ENCODE assay signal across 8 cellular contexts in the genomic region with DNA sequence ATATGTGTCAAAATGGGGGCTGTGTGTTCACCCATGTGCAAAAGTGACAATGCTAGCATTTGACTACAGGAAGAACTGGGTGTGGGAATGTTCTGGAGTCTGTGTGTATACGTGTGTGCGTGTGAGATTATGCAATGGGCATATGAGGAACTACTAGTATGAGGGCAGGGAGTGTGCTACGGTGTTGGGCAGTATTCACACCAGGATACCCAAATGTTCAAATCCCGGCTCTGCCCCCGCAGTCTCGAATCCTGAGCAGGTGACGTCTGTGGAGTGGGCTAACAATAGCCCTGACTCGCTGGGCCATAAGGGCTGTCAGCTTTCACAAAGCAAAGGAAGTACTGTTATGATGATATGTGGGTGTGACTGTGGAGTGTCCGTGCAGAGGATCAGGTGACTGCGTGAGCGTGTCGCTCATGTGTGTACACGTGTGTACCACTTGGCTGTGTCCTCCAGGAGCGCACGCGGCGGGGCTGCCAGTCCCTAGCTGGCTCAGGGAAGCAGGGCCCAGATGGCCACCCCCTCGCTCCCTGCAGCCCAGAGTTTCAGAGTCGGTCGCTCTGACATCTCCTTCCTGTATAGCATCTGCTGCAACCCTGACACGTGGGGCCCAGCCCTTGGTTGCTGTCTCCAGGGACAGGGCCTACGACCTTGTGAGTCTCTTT. TPM values are rescaled to one million over a fixed set of nuclear protein-coding genes. Genes with fewer than 3 reads are reported as not detected.
DNase-seq lines count a peak whose midpoint lies in the region; ATAC-seq and TF ChIP-seq lines count a peak whose summit lies in the region.

No MANE protein-coding gene starts in this region.

- no peak for TF ChIP-seq CTCF in endothelial cell (IDR thresholded peaks at IDR 0.05; ENCODE audit: unreplicated experiment)
- no peak for TF ChIP-seq CTCF in breast epithelium (IDR thresholded peaks at IDR 0.05)

- peaks cover 7% of the 10 kb centered on the region for H3K36me3 Mint-ChIP-seq in endothelial cell (ENCODE audit: low read depth, unreplicated experiment)

- peaks cover 22% of the 10 kb centered on the region for H3K4me1 Mint-ChIP-seq in endothelial cell (ENCODE audit: unreplicated experiment)

- H3K9me3 Mint-ChIP-seq in endothelial cell (ENCODE audit: unreplicated experiment), result no peaks in the 10 kb centered on the region

- no peak overlapping the region for H3K4me3 ChIP-seq in breast epithelium

- peaks cover 0 to under 1% of the 10 kb centered on the region in 2 donors for H3K4me1 ChIP-seq in breast epithelium

- no peaks in the 10 kb centered on the region for H3K9me3 ChIP-seq in breast epithelium

- peak overlapping the region; percentile 9 for H3K27ac Mint-ChIP-seq in endothelial cell (ENCODE audit: unreplicated experiment)

- DNase-seq in activated CD4-positive, CD25-positive, alpha-beta regulatory T cell treated with anti-CD3 and anti-CD28 coated beads, Interleukin-2, amount 50 U/mL, for 72 hours, result no peak
- DNase-seq in Kasumi-1 (lab: John Stamatoyannopoulos, UW) (peak; percentile 10 to 27), endothelial cell (ENCODE audit: low spot score) (no peak), breast epithelium (ENCODE audit: low spot score in 2 of 2) (no peak), globus pallidus (ENCODE audit: low spot score) (no peak), NCI-H2196 treated with DMSO at 0.1 percent for 48 hours (lab: John Stamatoyannopoulos, UW; ENCODE audit: unreplicated experiment) (no peak)

- H3K27ac ChIP-seq in breast epithelium, result no peak overlapping the region

- peaks cover 17% of the 10 kb centered on the region for H3K27me3 Mint-ChIP-seq in endothelial cell (ENCODE audit: unreplicated experiment)

- intact Hi-C loops in breast epithelium (cut with DNase I; ENCODE audit: low total_unique reads), result no loop called here

- TF ChIP-seq POLR2A in breast epithelium (IDR thresholded peaks at IDR 0.05), result no peak

- H3K36me3 ChIP-seq in breast epithelium, result no peaks in the 10 kb centered on the region

- no peaks in the 10 kb centered on the region for H3K27me3 ChIP-seq in breast epithelium

- ATAC-seq in activated CD4-positive, CD25-positive, alpha-beta regulatory T cell treated with anti-CD3 and anti-CD28 coated beads, Interleukin-2, amount 50 U/mL, for 24 hours, result peak; percentile 34 to 75
- ATAC-seq in GM21717 (IDR thresholded peaks at IDR 0.05; ENCODE audit: unreplicated experiment), result peak; percentile 77

- no peak overlapping the region for H3K4me3 Mint-ChIP-seq in endothelial cell (ENCODE audit: unreplicated experiment)

RNA-seq across cellular contexts. Expression of a gene that starts 27.2 kb away (rescaled TPM):
- total RNA-seq in endothelial cell (ENCODE audit: unreplicated experiment) (75.3 TPM), breast epithelium (10 to 100 TPM; 26.9 to 45.4 (median 26.9) TPM)

Comparison
In these comparisons a context has a peak if more than half of its experiments do, and no peak if none do; other contexts are left out.
1. DNase-seq: peak in Kasumi-1 (2 of 2); none in activated CD4-positive, CD25-positive, alpha-beta regulatory T cell treated with anti-CD3 and anti-CD28 coated beads, Interleukin-2, amount 50 U/mL, for 72 hours (single experiment), endothelial cell (single experiment), breast epithelium (0 of 2), globus pallidus (single experiment) and NCI-H2196 treated with DMSO at 0.1 percent for 48 hours (single experiment).